Comparison of ENCODE assay signal across 13 cellular contexts in the genomic region with DNA sequence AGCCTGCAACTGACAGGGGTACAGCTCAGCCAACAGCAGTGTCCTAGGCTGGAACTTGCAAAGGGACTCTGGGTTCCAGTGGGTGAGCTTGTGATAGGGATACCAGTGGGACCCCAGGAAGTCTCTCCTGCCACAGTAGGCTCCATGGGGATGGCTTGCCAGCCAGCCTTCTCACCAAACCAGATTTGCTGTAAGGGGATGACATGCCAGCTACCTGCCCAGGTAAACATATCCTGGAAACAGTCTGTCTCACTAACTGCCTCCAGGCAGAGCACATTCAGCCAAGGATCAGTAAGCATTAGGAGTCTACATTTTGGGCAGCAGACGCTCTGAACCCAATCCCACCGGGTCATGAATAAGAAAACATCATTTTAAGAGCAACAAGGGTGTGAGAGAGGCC. TPM values are rescaled to one million over a fixed set of nuclear protein-coding genes. Genes with fewer than 3 reads are reported as not detected.
DNase-seq lines count a peak whose midpoint lies in the region; ATAC-seq, FAIRE-seq and TF ChIP-seq lines count a peak whose summit lies in the region.
"Had no signal": no experiment of that assay in that cellular context is flagged by ENCODE, and none has a peak within 500 bp of the region (broad histone marks: within the 10 kb centered on the region; RNA-seq: fewer than 3 reads in every experiment).

No MANE protein-coding gene starts in this region.

- no peak for ATAC-seq in stimulated activated effector memory CD8-positive, alpha-beta T cell treated with anti-CD3 and anti-CD28 coated beads, Interleukin-12 subunit alpha, Interleukin-12 subunit beta, amount 100 ng/mL, for 72 hours
- ATAC-seq: activated CD4-positive, CD25-positive, alpha-beta regulatory T cell treated with anti-CD3 and anti-CD28 coated beads, Interleukin-2, amount 50 U/mL, for 24 hours; stimulated activated naive B cell treated with anti-CD40 and anti-IgM and Interleukin-4, amounts not matched to agents 10 μg/mL and 1 μg/mL and 100 μg/mL, for 72 hours had no signal

- H3K4me2 ChIP-seq in keratinocyte (ENCODE audit: control insufficient read depth, extremely low read depth, insufficient read depth, low read depth, low read length) = peak overlapping the region; percentile 1

- H3K27me3 ChIP-seq in keratinocyte (ENCODE audit: control insufficient read depth, extremely low read depth, insufficient read depth, low read length) = no peaks in the 10 kb centered on the region

- peaks cover 2% of the 10 kb centered on the region for H3K9me1 ChIP-seq in keratinocyte (ENCODE audit: control insufficient read depth, extremely low read depth, insufficient read depth, low read length)

- CTCF ChIA-PET in RWPE1 (lab: Yijun Ruan, JAX) = interaction anchor here (0.6 to 0.7 kb wide), 2 partner anchors 11 to 649 kb away, joined by 3 read pairs; no protein-coding TSS in a partner anchor

- no peak overlapping the region for H3K4me3 Mint-ChIP-seq in stimulated activated effector memory CD8-positive, alpha-beta T cell treated with anti-CD3 and anti-CD28 coated beads, Interleukin-12 subunit alpha, Interleukin-12 subunit beta, amount 100 ng/mL, for 72 hours
- H3K4me3 Mint-ChIP-seq: stimulated activated naive B cell treated with anti-CD40 and anti-IgM and Interleukin-4, amounts not matched to agents 10 μg/mL and 1 μg/mL and 100 μg/mL, for 72 hours had no signal

- no peak overlapping the region for H2AFZ ChIP-seq in keratinocyte (ENCODE audit: control insufficient read depth, low read length)

- no peak overlapping the region for H3K9ac ChIP-seq in keratinocyte (ENCODE audit: control insufficient read depth, extremely low read depth, insufficient read depth, low read length)

- DNase-seq in DMS79 (lab: John Stamatoyannopoulos, UW) (peak; percentile 16), RWPE1 (ENCODE audit: low spot score) (peak; percentile 36), keratinocyte (ENCODE audit: low read depth, low spot score) (no peak), pons (ENCODE audit: low spot score) (no peak), NCI-H82 treated with DMSO at 0.1 percent for 48 hours (lab: John Stamatoyannopoulos, UW; ENCODE audit: unreplicated experiment) (no peak), coronary artery (ENCODE audit: low spot score) (no peak)
- no peak for DNase-seq in stimulated activated effector memory CD8-positive, alpha-beta T cell treated with anti-CD3 and anti-CD28 coated beads, Interleukin-12 subunit alpha, Interleukin-12 subunit beta, amount 100 ng/mL, for 72 hours (ENCODE audit: low spot score in 2 of 2)
- no peak for DNase-seq in activated CD4-positive, alpha-beta T cell treated with anti-CD3 and anti-CD28 coated beads, Interleukin-2, amount 50 U/mL, for 4 hours
- DNase-seq: NCI-H1105 treated with DMSO at 0.1 percent for 48 hours; NCI-H774; stimulated activated CD4-positive, alpha-beta T cell treated with anti-CD3 and anti-CD28 coated beads, Interleukin-4, amount 100 ng/mL, for 1 hour; stimulated activated naive B cell treated with anti-CD40 and anti-IgM and Interleukin-4, amounts not matched to agents 10 μg/mL and 1 μg/mL and 100 μg/mL, for 72 hours had no signal

- POLR2A ChIA-PET in RWPE1 (lab: Yijun Ruan, JAX; ENCODE audit: low non-redundant PET) = no interaction called here

- peaks cover 14% of the 10 kb centered on the region for H3K79me2 ChIP-seq in keratinocyte (ENCODE audit: control insufficient read depth, insufficient read depth, low read length)

- FAIRE-seq in keratinocyte (lab: Jason Lieb, UNC) = peak; percentile 48

- H3K4me1 ChIP-seq in keratinocyte (ENCODE audit: control insufficient read depth, extremely low read depth, insufficient read depth, low read length) = peaks cover 40% of the 10 kb centered on the region

- peaks cover 48% of the 10 kb centered on the region for H3K4me1 Mint-ChIP-seq in stimulated activated effector memory CD8-positive, alpha-beta T cell treated with anti-CD3 and anti-CD28 coated beads, Interleukin-12 subunit alpha, Interleukin-12 subunit beta, amount 100 ng/mL, for 72 hours

- H3K9me3 ChIP-seq in keratinocyte (ENCODE audit: control insufficient read depth, low read depth, low read length) = no peaks in the 10 kb centered on the region

- H4K20me1 ChIP-seq in keratinocyte (ENCODE audit: control insufficient read depth, extremely low read depth, insufficient read depth, low read length) = no peaks in the 10 kb centered on the region

- dilution Hi-C loops in keratinocyte (cut with MboI; ENCODE audit: extremely low pct_ligation_motif_present, low sequenced_read_pairs) = no loop called here

- H3K36me3 ChIP-seq in keratinocyte (ENCODE audit: control insufficient read depth in 2 of 2, extremely low read depth in 1 of 2, insufficient read depth in 2 of 2, low read length in 2 of 2) = no peaks in the 10 kb centered on the region

- H3K27ac ChIP-seq in RWPE1 (no peak overlapping the region), keratinocyte (ENCODE audit: control insufficient read depth, insufficient read depth, low read length) (peak overlapping the region; percentile 6), coronary artery (peak overlapping the region in 1 of 2 donors; percentile 75)

- TF ChIP-seq CTCF in RWPE1 (conservative IDR thresholded peaks at IDR 0.05; ENCODE audit: low read depth) = no peak
- no peak for TF ChIP-seq CTCF in keratinocyte (optimal IDR thresholded peaks at IDR 0.05 in 1 of 3, IDR thresholded peaks at IDR 0.05 in 1 of 3, conservative IDR thresholded peaks at IDR 0.05 in 1 of 3; ENCODE audit: extremely low read depth in 1 of 3, insufficient read depth in 2 of 3, low read length in 3 of 3)
- no peak for TF ChIP-seq CTCF in coronary artery (IDR thresholded peaks at IDR 0.05)

- H3K27ac Mint-ChIP-seq in stimulated activated effector memory CD8-positive, alpha-beta T cell treated with anti-CD3 and anti-CD28 coated beads, Interleukin-12 subunit alpha, Interleukin-12 subunit beta, amount 100 ng/mL, for 72 hours = peak overlapping the region; percentile 5
- H3K27ac Mint-ChIP-seq: stimulated activated naive B cell treated with anti-CD40 and anti-IgM and Interleukin-4, amounts not matched to agents 10 μg/mL and 1 μg/mL and 100 μg/mL, for 72 hours had no signal

- H3K4me3 ChIP-seq in keratinocyte (ENCODE audit: control insufficient read depth in 2 of 3, extremely low read depth in 1 of 3, insufficient read depth in 2 of 3, low read depth in 1 of 3, low read length in 3 of 3) (no peak overlapping the region), coronary artery (no peak overlapping the region)

- peaks cover 8% of the 10 kb centered on the region for H3K36me3 Mint-ChIP-seq in stimulated activated effector memory CD8-positive, alpha-beta T cell treated with anti-CD3 and anti-CD28 coated beads, Interleukin-12 subunit alpha, Interleukin-12 subunit beta, amount 100 ng/mL, for 72 hours

- no peaks in the 10 kb centered on the region for H3K9me3 Mint-ChIP-seq in stimulated activated effector memory CD8-positive, alpha-beta T cell treated with anti-CD3 and anti-CD28 coated beads, Interleukin-12 subunit alpha, Interleukin-12 subunit beta, amount 100 ng/mL, for 72 hours

RNA-seq across cellular contexts. Expression of gene SIL1, which starts 49.9 kb away (rescaled TPM):
- polyA plus RNA-seq in keratinocyte = 39.9 to 48.2 TPM (median 45.4 TPM) in 3 replicates
- 47.5 TPM for polyA plus RNA-seq in keratinocyte (2011; ENCODE audit: low read depth)
- 35.8 and 40.3 TPM in 2 replicates for polyA plus RNA-seq in keratinocyte (2011; cell fraction: cytosol; rRNA removed)
- 64.6 and 71.5 TPM in 2 replicates for polyA plus RNA-seq in keratinocyte (2011; cell fraction: nucleus; rRNA removed)
- polyA plus RNA-seq in keratinocyte (2012; ENCODE audit: low replicate concordance) = 35.5 and 42.8 TPM in 2 replicates
- polyA minus RNA-seq in keratinocyte = 24.4 to 42.5 TPM (median 40.2 TPM) in 3 replicates
- 59.3 TPM for polyA minus RNA-seq in keratinocyte (2011; cell fraction: cytosol; rRNA and poly(A)+ RNA removed)
- 41.0 and 50.5 TPM in 2 replicates for polyA minus RNA-seq in keratinocyte (2011; cell fraction: nucleus; rRNA and poly(A)+ RNA removed)

Comparison
In these comparisons a context has a peak if more than half of its experiments do, and no peak if none do; other contexts are left out.
1. DNase-seq: peak in DMS79 (single experiment) and RWPE1 (single experiment); none in keratinocyte (single experiment), stimulated activated effector memory CD8-positive, alpha-beta T cell treated with anti-CD3 and anti-CD28 coated beads, Interleukin-12 subunit alpha, Interleukin-12 subunit beta, amount 100 ng/mL, for 72 hours (0 of 2), activated CD4-positive, alpha-beta T cell treated with anti-CD3 and anti-CD28 coated beads, Interleukin-2, amount 50 U/mL, for 4 hours (0 of 2), pons (single experiment), NCI-H82 treated with DMSO at 0.1 percent for 48 hours (single experiment) and coronary artery (single experiment).